In genomic region chr6:38678178-38678760, GRCh38 we compare ENCODE assay signal across 23 cellular contexts. TPM values are rescaled to one million over a fixed set of nuclear protein-coding genes. Genes with fewer than 3 reads are reported as not detected.
DNase-seq lines count a peak whose midpoint lies in the region; ATAC-seq and TF ChIP-seq lines count a peak whose summit lies in the region.
"Had no signal": no experiment of that assay in that cellular context is flagged by ENCODE, and none has a peak within 500 bp of the region (broad histone marks: within the 10 kb centered on the region; RNA-seq: fewer than 3 reads in every experiment).

No MANE protein-coding gene starts in this region.

- peaks cover 14% of the 10 kb centered on the region for H3K36me3 ChIP-seq in CD8-positive, alpha-beta T cell (ENCODE audit: insufficient read depth, low read length)

- TF ChIP-seq CTCF in CD8-positive, alpha-beta T cell (IDR thresholded peaks at IDR 0.05): no peak
- no peak for TF ChIP-seq CTCF in osteocyte (IDR thresholded peaks at IDR 0.05)

- no peak for ATAC-seq in CD8-positive, alpha-beta T cell
- ATAC-seq in GM18502 (IDR thresholded peaks at IDR 0.05; ENCODE audit: poor library complexity, unreplicated experiment): peak; percentile 53
- no peak for ATAC-seq in HG02981 (IDR thresholded peaks at IDR 0.05; ENCODE audit: unreplicated experiment)
- ATAC-seq in HG03039 (IDR thresholded peaks at IDR 0.05; ENCODE audit: unreplicated experiment): no peak
- ATAC-seq: left colon; natural killer cell treated with Interleukin-12 subunit alpha and Interleukin-12 subunit beta and Interleukin-15 and Interleukin-18, amount 100 ng/mL, for 72 hours; Panc1; right lobe of liver had no signal

- peaks cover 62% of the 10 kb centered on the region for H3K36me3 Mint-ChIP-seq in CD8-positive, alpha-beta T cell
- H3K36me3 Mint-ChIP-seq in activated naive CD8-positive, alpha-beta T cell treated with anti-CD3 and anti-CD28 coated beads for 36 hours: peaks cover 57% of the 10 kb centered on the region
- H3K36me3 Mint-ChIP-seq in osteocyte (ENCODE audit: unreplicated experiment): peaks cover 45% of the 10 kb centered on the region

- H3K9me3 Mint-ChIP-seq in CD8-positive, alpha-beta T cell: no peaks in the 10 kb centered on the region
- peaks cover 9% of the 10 kb centered on the region for H3K9me3 Mint-ChIP-seq in activated naive CD8-positive, alpha-beta T cell treated with anti-CD3 and anti-CD28 coated beads for 36 hours
- no peaks in the 10 kb centered on the region for H3K9me3 Mint-ChIP-seq in osteocyte (ENCODE audit: unreplicated experiment)
- H3K9me3 Mint-ChIP-seq: natural killer cell treated with Interleukin-12 subunit alpha and Interleukin-12 subunit beta and Interleukin-15 and Interleukin-18, amount 100 ng/mL, for 72 hours had no signal

- POLR2A ChIA-PET in CD8-positive, alpha-beta T cell (lab: Charles Lee): no interaction called here

- H3K4me1 ChIP-seq in CD8-positive, alpha-beta T cell (ENCODE audit: insufficient read depth, low read length): peaks cover 6% of the 10 kb centered on the region
- H3K4me1 ChIP-seq: right lobe of liver had no signal

- H3K27ac Mint-ChIP-seq in CD8-positive, alpha-beta T cell: peak overlapping the region; percentile 73
- H3K27ac Mint-ChIP-seq in activated naive CD8-positive, alpha-beta T cell treated with anti-CD3 and anti-CD28 coated beads for 36 hours: peak overlapping the region; percentile 52
- H3K27ac Mint-ChIP-seq in osteocyte (ENCODE audit: unreplicated experiment): peak overlapping the region; percentile 16

- H3K27me3 ChIP-seq in CD8-positive, alpha-beta T cell (ENCODE audit: insufficient read depth, low read length): no peaks in the 10 kb centered on the region
- H3K27me3 ChIP-seq: right lobe of liver had no signal

- CTCF ChIA-PET in CD8-positive, alpha-beta T cell (lab: Charles Lee): no interaction called here

- no peak overlapping the region for H3K4me3 ChIP-seq in CD8-positive, alpha-beta T cell (ENCODE audit: low read depth, low read length)
- H3K4me3 ChIP-seq: right lobe of liver, thoracic aorta had no signal

- H3K27me3 Mint-ChIP-seq in CD8-positive, alpha-beta T cell (ENCODE audit: low read depth): no peaks in the 10 kb centered on the region
- no peaks in the 10 kb centered on the region for H3K27me3 Mint-ChIP-seq in activated naive CD8-positive, alpha-beta T cell treated with anti-CD3 and anti-CD28 coated beads for 36 hours
- H3K27me3 Mint-ChIP-seq in osteocyte (ENCODE audit: unreplicated experiment): no peaks in the 10 kb centered on the region
- H3K27me3 Mint-ChIP-seq: natural killer cell treated with Interleukin-12 subunit alpha and Interleukin-12 subunit beta and Interleukin-15 and Interleukin-18, amount 100 ng/mL, for 72 hours had no signal

- no peak overlapping the region for H3K4me3 Mint-ChIP-seq in CD8-positive, alpha-beta T cell
- H3K4me3 Mint-ChIP-seq in activated naive CD8-positive, alpha-beta T cell treated with anti-CD3 and anti-CD28 coated beads for 36 hours: no peak overlapping the region
- H3K4me3 Mint-ChIP-seq in osteocyte (ENCODE audit: unreplicated experiment): no peak overlapping the region
- H3K4me3 Mint-ChIP-seq: natural killer cell treated with Interleukin-12 subunit alpha and Interleukin-12 subunit beta and Interleukin-15 and Interleukin-18, amount 100 ng/mL, for 72 hours had no signal

- intact Hi-C loops in CD8-positive, alpha-beta T cell (cut with DNase I, micrococcal nuclease): loop anchor here (10.0 kb wide), 4 partner anchors 643 to 1353 kb away; partner anchors contain the start of gene MDGA1 (in 1 of the 2)

- peaks cover 6% of the 10 kb centered on the region for H3K4me1 Mint-ChIP-seq in CD8-positive, alpha-beta T cell (ENCODE audit: low read depth)
- H3K4me1 Mint-ChIP-seq in activated naive CD8-positive, alpha-beta T cell treated with anti-CD3 and anti-CD28 coated beads for 36 hours: peaks cover 25% of the 10 kb centered on the region
- no peaks in the 10 kb centered on the region for H3K4me1 Mint-ChIP-seq in osteocyte (ENCODE audit: unreplicated experiment)

- no peak overlapping the region for H3K27ac ChIP-seq in CD8-positive, alpha-beta T cell (ENCODE audit: low read depth, low read length)
- H3K27ac ChIP-seq: HL-60, right lobe of liver, thoracic aorta had no signal

- DNase-seq in CD8-positive, alpha-beta T cell: no peak
- DNase-seq in activated naive CD8-positive, alpha-beta T cell treated with anti-CD3 and anti-CD28 coated beads for 36 hours: no peak
- DNase-seq in osteocyte (ENCODE audit: extremely low spot score, unreplicated experiment) (no peak), NCI-H2171 treated with DMSO at 0.1 percent for 48 hours (lab: John Stamatoyannopoulos, UW) (no peak)
- DNase-seq: activated naive CD4-positive, alpha-beta T cell treated with Interleukin-2 at 50 U/mL for 16 hours; aorta; COR-L47; dermis blood vessel endothelial cell; DND-41; head of caudate nucleus; left colon; NCI-H1105 treated with DMSO at 0.1 percent for 48 hours; NCI-H2081 treated with DMSO at 0.1 percent for 48 hours; NCI-H510A; right lobe of liver had no signal

- H3K9me3 ChIP-seq in CD8-positive, alpha-beta T cell (ENCODE audit: low read length): no peaks in the 10 kb centered on the region
- H3K9me3 ChIP-seq: right lobe of liver, thoracic aorta had no signal

RNA-seq across cellular contexts. Expression of gene GLO1, which starts 24.7 kb away (rescaled TPM):
- 10 to 100 TPM; 23.1 to 23.9 TPM for total RNA-seq in CD8-positive, alpha-beta T cell
- total RNA-seq in activated naive CD8-positive, alpha-beta T cell treated with anti-CD3 and anti-CD28 coated beads for 36 hours: 100 to 1,000 TPM; 163 to 168 TPM
- 80.8 and 81.6 TPM in 2 replicates for total RNA-seq in osteocyte

RNA-seq across cellular contexts. Expression of gene DNAH8, which starts 36.8 kb away (rescaled TPM):
- not detected for total RNA-seq in CD8-positive, alpha-beta T cell
- total RNA-seq in activated naive CD8-positive, alpha-beta T cell treated with anti-CD3 and anti-CD28 coated beads for 36 hours: under 1 TPM in 1 of 2 experiments, not detected in 1; 0.08 TPM
- 0.21 and 0.24 TPM in 2 replicates for total RNA-seq in osteocyte
- total RNA-seq: H1, left colon had no signal

RNA-seq across cellular contexts. Expression of gene BTBD9, which starts 38.5 kb away (rescaled TPM):
- total RNA-seq in CD8-positive, alpha-beta T cell: 10 to 100 TPM; 54.2 to 54.5 TPM
- total RNA-seq in activated naive CD8-positive, alpha-beta T cell treated with anti-CD3 and anti-CD28 coated beads for 36 hours: 1 to 10 TPM; 6.8 to 7.0 TPM
- 18.1 and 19.6 TPM in 2 replicates for total RNA-seq in osteocyte

Comparison
In these comparisons a context has a peak if more than half of its experiments do, and no peak if none do; other contexts are left out.
1. H3K27ac Mint-ChIP-seq: peak in every context shown above with its lines; median percentile 73 in CD8-positive, alpha-beta T cell; 52 in activated naive CD8-positive, alpha-beta T cell treated with anti-CD3 and anti-CD28 coated beads for 36 hours; 16 in osteocyte.